In the genomic region with DNA sequence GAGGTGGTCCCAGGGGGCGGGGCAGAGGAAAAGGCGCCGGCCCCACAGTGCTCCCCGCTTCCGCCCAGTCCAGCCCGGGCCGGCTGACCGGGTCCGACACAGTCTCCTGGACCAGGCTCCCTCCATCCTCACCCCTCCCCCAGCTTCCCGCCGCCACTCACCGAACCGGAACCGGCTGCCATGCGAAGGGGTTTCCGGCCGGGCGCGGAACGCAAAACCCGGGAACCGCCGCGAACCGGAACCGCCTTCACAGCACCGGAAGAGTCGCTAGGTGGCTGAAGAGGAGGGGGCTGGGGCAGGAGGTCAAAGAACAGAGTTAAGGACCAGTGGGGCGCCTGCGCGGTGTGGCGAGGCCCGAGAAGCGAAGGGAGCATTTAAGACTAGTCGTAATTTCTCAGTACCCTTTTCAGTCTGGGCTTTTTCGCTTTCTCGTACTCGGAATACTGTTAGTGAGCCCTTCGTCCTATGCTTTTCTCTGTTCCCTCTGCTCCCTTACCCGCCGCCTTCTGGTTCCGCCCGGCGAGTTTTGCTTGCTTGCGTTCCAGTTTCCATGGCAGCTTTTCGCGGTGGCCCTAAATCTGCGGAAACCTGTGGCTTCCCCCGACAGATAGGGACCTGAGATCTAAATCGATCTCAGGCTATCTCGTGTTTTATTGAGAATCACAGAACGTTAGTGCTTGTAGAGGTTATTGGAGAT, we compare ENCODE assay signal across 1 cellular context.
TF ChIP-seq lines count a peak whose summit lies in the region.

A gene (minus strand): TSS at position 213 of the 697 bp plus-strand sequence. CDS start 4,607 bp downstream, outside the sequence.

TF ChIP-seq in H1, 55 proteins besides CTCF, POLR2A, EP300 and RAD21:
- no peak for TF ChIP-seq SIRT6 (IDR thresholded peaks at IDR 0.05; ENCODE audit: low read length)
- no peak for TF ChIP-seq BACH1 (IDR thresholded peaks at IDR 0.05; ENCODE audit: low read length)
- TF ChIP-seq, protein P1, sequence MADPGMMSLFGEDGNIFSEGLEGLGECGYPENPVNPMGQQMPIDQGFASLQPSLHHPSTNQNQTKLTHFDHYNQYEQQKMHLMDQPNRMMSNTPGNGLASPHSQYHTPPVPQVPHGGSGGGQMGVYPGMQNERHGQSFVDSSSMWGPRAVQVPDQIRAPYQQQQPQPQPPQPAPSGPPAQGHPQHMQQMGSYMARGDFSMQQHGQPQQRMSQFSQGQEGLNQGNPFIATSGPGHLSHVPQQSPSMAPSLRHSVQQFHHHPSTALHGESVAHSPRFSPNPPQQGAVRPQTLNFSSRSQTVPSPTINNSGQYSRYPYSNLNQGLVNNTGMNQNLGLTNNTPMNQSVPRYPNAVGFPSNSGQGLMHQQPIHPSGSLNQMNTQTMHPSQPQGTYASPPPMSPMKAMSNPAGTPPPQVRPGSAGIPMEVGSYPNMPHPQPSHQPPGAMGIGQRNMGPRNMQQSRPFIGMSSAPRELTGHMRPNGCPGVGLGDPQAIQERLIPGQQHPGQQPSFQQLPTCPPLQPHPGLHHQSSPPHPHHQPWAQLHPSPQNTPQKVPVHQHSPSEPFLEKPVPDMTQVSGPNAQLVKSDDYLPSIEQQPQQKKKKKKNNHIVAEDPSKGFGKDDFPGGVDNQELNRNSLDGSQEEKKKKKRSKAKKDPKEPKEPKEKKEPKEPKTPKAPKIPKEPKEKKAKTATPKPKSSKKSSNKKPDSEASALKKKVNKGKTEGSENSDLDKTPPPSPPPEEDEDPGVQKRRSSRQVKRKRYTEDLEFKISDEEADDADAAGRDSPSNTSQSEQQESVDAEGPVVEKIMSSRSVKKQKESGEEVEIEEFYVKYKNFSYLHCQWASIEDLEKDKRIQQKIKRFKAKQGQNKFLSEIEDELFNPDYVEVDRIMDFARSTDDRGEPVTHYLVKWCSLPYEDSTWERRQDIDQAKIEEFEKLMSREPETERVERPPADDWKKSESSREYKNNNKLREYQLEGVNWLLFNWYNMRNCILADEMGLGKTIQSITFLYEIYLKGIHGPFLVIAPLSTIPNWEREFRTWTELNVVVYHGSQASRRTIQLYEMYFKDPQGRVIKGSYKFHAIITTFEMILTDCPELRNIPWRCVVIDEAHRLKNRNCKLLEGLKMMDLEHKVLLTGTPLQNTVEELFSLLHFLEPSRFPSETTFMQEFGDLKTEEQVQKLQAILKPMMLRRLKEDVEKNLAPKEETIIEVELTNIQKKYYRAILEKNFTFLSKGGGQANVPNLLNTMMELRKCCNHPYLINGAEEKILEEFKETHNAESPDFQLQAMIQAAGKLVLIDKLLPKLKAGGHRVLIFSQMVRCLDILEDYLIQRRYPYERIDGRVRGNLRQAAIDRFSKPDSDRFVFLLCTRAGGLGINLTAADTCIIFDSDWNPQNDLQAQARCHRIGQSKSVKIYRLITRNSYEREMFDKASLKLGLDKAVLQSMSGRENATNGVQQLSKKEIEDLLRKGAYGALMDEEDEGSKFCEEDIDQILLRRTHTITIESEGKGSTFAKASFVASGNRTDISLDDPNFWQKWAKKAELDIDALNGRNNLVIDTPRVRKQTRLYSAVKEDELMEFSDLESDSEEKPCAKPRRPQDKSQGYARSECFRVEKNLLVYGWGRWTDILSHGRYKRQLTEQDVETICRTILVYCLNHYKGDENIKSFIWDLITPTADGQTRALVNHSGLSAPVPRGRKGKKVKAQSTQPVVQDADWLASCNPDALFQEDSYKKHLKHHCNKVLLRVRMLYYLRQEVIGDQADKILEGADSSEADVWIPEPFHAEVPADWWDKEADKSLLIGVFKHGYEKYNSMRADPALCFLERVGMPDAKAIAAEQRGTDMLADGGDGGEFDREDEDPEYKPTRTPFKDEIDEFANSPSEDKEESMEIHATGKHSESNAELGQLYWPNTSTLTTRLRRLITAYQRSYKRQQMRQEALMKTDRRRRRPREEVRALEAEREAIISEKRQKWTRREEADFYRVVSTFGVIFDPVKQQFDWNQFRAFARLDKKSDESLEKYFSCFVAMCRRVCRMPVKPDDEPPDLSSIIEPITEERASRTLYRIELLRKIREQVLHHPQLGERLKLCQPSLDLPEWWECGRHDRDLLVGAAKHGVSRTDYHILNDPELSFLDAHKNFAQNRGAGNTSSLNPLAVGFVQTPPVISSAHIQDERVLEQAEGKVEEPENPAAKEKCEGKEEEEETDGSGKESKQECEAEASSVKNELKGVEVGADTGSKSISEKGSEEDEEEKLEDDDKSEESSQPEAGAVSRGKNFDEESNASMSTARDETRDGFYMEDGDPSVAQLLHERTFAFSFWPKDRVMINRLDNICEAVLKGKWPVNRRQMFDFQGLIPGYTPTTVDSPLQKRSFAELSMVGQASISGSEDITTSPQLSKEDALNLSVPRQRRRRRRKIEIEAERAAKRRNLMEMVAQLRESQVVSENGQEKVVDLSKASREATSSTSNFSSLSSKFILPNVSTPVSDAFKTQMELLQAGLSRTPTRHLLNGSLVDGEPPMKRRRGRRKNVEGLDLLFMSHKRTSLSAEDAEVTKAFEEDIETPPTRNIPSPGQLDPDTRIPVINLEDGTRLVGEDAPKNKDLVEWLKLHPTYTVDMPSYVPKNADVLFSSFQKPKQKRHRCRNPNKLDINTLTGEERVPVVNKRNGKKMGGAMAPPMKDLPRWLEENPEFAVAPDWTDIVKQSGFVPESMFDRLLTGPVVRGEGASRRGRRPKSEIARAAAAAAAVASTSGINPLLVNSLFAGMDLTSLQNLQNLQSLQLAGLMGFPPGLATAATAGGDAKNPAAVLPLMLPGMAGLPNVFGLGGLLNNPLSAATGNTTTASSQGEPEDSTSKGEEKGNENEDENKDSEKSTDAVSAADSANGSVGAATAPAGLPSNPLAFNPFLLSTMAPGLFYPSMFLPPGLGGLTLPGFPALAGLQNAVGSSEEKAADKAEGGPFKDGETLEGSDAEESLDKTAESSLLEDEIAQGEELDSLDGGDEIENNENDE (IDR thresholded peaks at IDR 0.05; ENCODE audit: insufficient replicate concordance, low read length), result no peak
- TF ChIP-seq CTBP2 (IDR thresholded peaks at IDR 0.05; ENCODE audit: borderline replicate concordance, insufficient read depth, insufficient read length, low read length), result no peak
- peak in 1 of 2 experiments; percentile 67; a peak in 1 of 4 replicates for TF ChIP-seq HDAC2 (IDR thresholded peaks at IDR 0.05; ENCODE audit: borderline replicate concordance in 1 of 2, low read depth in 2 of 2, low read length in 2 of 2)
- TF ChIP-seq, protein P2, sequence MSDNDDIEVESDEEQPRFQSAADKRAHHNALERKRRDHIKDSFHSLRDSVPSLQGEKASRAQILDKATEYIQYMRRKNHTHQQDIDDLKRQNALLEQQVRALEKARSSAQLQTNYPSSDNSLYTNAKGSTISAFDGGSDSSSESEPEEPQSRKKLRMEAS (IDR thresholded peaks at IDR 0.05), result no peak; the same call in none of the 2 replicates
- peak; percentile 99 for TF ChIP-seq ASH2L (IDR thresholded peaks at IDR 0.05; ENCODE audit: low read length)
- TF ChIP-seq RNF2 (IDR thresholded peaks at IDR 0.05; ENCODE audit: borderline replicate concordance, low read depth, low read length, missing control alignments, poor library complexity, severe bottlenecking), result no peak
- peak; percentile 52 for TF ChIP-seq SP1 (IDR thresholded peaks at IDR 0.05; ENCODE audit: low read depth, low read length)
- TF ChIP-seq TBP (IDR thresholded peaks at IDR 0.05; ENCODE audit: low read depth, low read length), result peak; percentile 71; the same call in 1 of the 2 replicates
- TF ChIP-seq SUZ12 (IDR thresholded peaks at IDR 0.05; ENCODE audit: low read length), result no peak
- TF ChIP-seq TCF12 (IDR thresholded peaks at IDR 0.05; ENCODE audit: low read depth, low read length), result 0 out of 2 replicates have a peak, but pooled peaks have one; percentile 80
- TF ChIP-seq CBX5 (IDR thresholded peaks at IDR 0.05; ENCODE audit: low read depth, low read length), result no peak
- no peak for TF ChIP-seq CHD1 (IDR thresholded peaks at IDR 0.05; ENCODE audit: low read depth, low read length)
- TF ChIP-seq KDM1A (IDR thresholded peaks at IDR 0.05; ENCODE audit: borderline replicate concordance, low read length), result no peak
- peak; percentile 41; the same call in 1 of the 2 replicates for TF ChIP-seq SRF (IDR thresholded peaks at IDR 0.05; ENCODE audit: low read depth, low read length)
- no peak for TF ChIP-seq ZNF274 (IDR thresholded peaks at IDR 0.05; ENCODE audit: borderline replicate concordance, extremely low read depth, low read length)
- TF ChIP-seq PHF8 (conservative IDR thresholded peaks at IDR 0.05; ENCODE audit: low read depth, low read length), result no peak; the same call in none of the 2 replicates
- peak; percentile 90 for TF ChIP-seq KDM5A (IDR thresholded peaks at IDR 0.05; ENCODE audit: low read length)
- TF ChIP-seq KDM4A (IDR thresholded peaks at IDR 0.05; ENCODE audit: low read depth, low read length, severe bottlenecking), result peak; percentile 74
- no peak for TF ChIP-seq JUN (IDR thresholded peaks at IDR 0.05; ENCODE audit: low read depth, low read length)
- peak; percentile 84 for TF ChIP-seq POLR2AphosphoS5 (IDR thresholded peaks at IDR 0.05; ENCODE audit: low read depth, low read length)
- no peak for TF ChIP-seq NRF1 (IDR thresholded peaks at IDR 0.05; ENCODE audit: low read depth, low read length)
- TF ChIP-seq TEAD4 (IDR thresholded peaks at IDR 0.05; ENCODE audit: low read depth, low read length), result 0 out of 2 replicates have a peak, but pooled peaks have one; percentile 1
- TF ChIP-seq, protein P3, sequence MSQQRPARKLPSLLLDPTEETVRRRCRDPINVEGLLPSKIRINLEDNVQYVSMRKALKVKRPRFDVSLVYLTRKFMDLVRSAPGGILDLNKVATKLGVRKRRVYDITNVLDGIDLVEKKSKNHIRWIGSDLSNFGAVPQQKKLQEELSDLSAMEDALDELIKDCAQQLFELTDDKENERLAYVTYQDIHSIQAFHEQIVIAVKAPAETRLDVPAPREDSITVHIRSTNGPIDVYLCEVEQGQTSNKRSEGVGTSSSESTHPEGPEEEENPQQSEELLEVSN (IDR thresholded peaks at IDR 0.05), result peak; percentile 43; the same call in 1 of the 2 replicates
- no peak for TF ChIP-seq EZH2 (IDR thresholded peaks at IDR 0.05; ENCODE audit: low read depth, low read length, severe bottlenecking)
- TF ChIP-seq SIN3A (conservative IDR thresholded peaks at IDR 0.05 in 1 of 2, IDR thresholded peaks at IDR 0.05 in 1 of 2; ENCODE audit: low read depth in 1 of 2, low read length in 2 of 2), result peak in 1 of 2 experiments; percentile 89; a peak in 2 of 4 replicates
- TF ChIP-seq RBBP5 (IDR thresholded peaks at IDR 0.05; ENCODE audit: borderline replicate concordance, low read depth, low read length), result peak; percentile 67
- TF ChIP-seq RFX5 (IDR thresholded peaks at IDR 0.05; ENCODE audit: borderline replicate concordance, low read depth, low read length), result no peak
- TF ChIP-seq TAF7 (optimal IDR thresholded peaks at IDR 0.05; ENCODE audit: borderline replicate concordance, low read depth, low read length), result peak; percentile 57
- TF ChIP-seq GTF2F1 (IDR thresholded peaks at IDR 0.05; ENCODE audit: borderline replicate concordance, low read depth, low read length), result no peak
- no peak for TF ChIP-seq BCL11A (IDR thresholded peaks at IDR 0.05; ENCODE audit: low read depth in 2 of 2, low read length in 2 of 2)
- peak; percentile 25 for TF ChIP-seq CREB1 (IDR thresholded peaks at IDR 0.05)
- TF ChIP-seq TAF1 (IDR thresholded peaks at IDR 0.05; ENCODE audit: low read depth, low read length), result peak; percentile 92
- no peak for TF ChIP-seq SP2 (IDR thresholded peaks at IDR 0.05; ENCODE audit: low read length)
- TF ChIP-seq, protein P4, sequence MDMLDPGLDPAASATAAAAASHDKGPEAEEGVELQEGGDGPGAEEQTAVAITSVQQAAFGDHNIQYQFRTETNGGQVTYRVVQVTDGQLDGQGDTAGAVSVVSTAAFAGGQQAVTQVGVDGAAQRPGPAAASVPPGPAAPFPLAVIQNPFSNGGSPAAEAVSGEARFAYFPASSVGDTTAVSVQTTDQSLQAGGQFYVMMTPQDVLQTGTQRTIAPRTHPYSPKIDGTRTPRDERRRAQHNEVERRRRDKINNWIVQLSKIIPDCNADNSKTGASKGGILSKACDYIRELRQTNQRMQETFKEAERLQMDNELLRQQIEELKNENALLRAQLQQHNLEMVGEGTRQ (IDR thresholded peaks at IDR 0.05; ENCODE audit: low read length), result no peak
- TF ChIP-seq EGR1 (IDR thresholded peaks at IDR 0.05; ENCODE audit: borderline replicate concordance, low read depth, low read length), result peak; percentile 47; the same call in 1 of the 2 replicates
- TF ChIP-seq YY1 (IDR thresholded peaks at IDR 0.05; ENCODE audit: low read depth, low read length), result 0 out of 2 replicates have a peak, but pooled peaks have one; percentile 16
- peak; percentile 89 for TF ChIP-seq GABPA (IDR thresholded peaks at IDR 0.05; ENCODE audit: borderline replicate concordance, insufficient read depth, low read length)
- no peak for TF ChIP-seq CEBPB (IDR thresholded peaks at IDR 0.05; ENCODE audit: low read depth, low read length)
- no peak for TF ChIP-seq POU5F1 (IDR thresholded peaks at IDR 0.05; ENCODE audit: low read depth, low read length)
- TF ChIP-seq, protein P5, sequence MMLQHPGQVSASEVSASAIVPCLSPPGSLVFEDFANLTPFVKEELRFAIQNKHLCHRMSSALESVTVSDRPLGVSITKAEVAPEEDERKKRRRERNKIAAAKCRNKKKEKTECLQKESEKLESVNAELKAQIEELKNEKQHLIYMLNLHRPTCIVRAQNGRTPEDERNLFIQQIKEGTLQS (IDR thresholded peaks at IDR 0.05; ENCODE audit: insufficient read depth, low read depth, low read length), result no peak
- TF ChIP-seq SIX5 (IDR thresholded peaks at IDR 0.05; ENCODE audit: low read depth, low read length), result no peak
- TF ChIP-seq RXRA (IDR thresholded peaks at IDR 0.05; ENCODE audit: insufficient read depth, low read depth, low read length), result no peak
- no peak for TF ChIP-seq FOSL1 (IDR thresholded peaks at IDR 0.05; ENCODE audit: insufficient read depth, low read depth, low read length)
- TF ChIP-seq BRCA1 (IDR thresholded peaks at IDR 0.05; ENCODE audit: low read depth, low read length), result no peak
- TF ChIP-seq, protein P6, sequence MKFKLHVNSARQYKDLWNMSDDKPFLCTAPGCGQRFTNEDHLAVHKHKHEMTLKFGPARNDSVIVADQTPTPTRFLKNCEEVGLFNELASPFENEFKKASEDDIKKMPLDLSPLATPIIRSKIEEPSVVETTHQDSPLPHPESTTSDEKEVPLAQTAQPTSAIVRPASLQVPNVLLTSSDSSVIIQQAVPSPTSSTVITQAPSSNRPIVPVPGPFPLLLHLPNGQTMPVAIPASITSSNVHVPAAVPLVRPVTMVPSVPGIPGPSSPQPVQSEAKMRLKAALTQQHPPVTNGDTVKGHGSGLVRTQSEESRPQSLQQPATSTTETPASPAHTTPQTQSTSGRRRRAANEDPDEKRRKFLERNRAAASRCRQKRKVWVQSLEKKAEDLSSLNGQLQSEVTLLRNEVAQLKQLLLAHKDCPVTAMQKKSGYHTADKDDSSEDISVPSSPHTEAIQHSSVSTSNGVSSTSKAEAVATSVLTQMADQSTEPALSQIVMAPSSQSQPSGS (IDR thresholded peaks at IDR 0.05; ENCODE audit: low read length), result no peak
- no peak for TF ChIP-seq HDAC6 (IDR thresholded peaks at IDR 0.05; ENCODE audit: low read depth, low read length)
- no peak for TF ChIP-seq SAP30 (IDR thresholded peaks at IDR 0.05; ENCODE audit: insufficient read depth, insufficient replicate concordance, low read length)
- TF ChIP-seq SP4 (IDR thresholded peaks at IDR 0.05; ENCODE audit: low read length), result no peak; the same call in 1 of the 2 replicates
- no peak for TF ChIP-seq JUND (IDR thresholded peaks at IDR 0.05; ENCODE audit: low read length)
- TF ChIP-seq CHD2 (IDR thresholded peaks at IDR 0.05; ENCODE audit: low read length), result no peak; the same call in 1 of the 2 replicates
- no peak for TF ChIP-seq MAFK (IDR thresholded peaks at IDR 0.05; ENCODE audit: low read depth, low read length)
- TF ChIP-seq NANOG (IDR thresholded peaks at IDR 0.05; ENCODE audit: insufficient read depth, low read depth, low read length, poor library complexity, severe bottlenecking), result peak; percentile 53
- no peak for TF ChIP-seq CBX8 (IDR thresholded peaks at IDR 0.05; ENCODE audit: borderline replicate concordance, low read depth, low read length)
